Comparison of ENCODE assay signal across 1 cellular context in genomic region chr21:33229099-33229775, GRCh38.
TF ChIP-seq lines count a peak whose summit lies in the region.

No MANE protein-coding gene starts in this region.

TF ChIP-seq in SK-N-SH treated with all-trans-retinoic acid at 6 μM for 48 hours, 23 proteins besides CTCF, POLR2A, EP300 and RAD21 (continued from another document):
- TF ChIP-seq TOX (CRISPR knock-in tag; IDR thresholded peaks at IDR 0.05; ENCODE audit: borderline replicate concordance) = no peak
